In the genomic region with DNA sequence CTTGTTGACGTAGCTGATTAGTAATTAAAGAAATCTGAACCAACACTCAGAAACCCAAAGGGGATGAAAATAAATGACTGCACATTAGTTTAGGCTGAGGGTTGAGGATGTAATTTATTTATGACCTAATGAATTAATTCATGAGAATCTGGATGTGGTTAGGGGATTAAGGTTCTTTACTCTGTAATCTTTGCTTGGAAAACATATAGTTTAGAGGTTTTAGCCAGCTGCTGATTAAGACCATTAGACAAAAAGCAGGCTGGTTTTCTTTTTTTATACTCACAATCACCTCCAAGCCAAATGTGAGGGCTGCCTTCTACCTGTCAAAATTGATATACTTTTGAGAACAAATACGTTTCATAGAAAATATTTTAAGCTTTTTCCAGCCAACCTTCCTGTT, we compare ENCODE assay signal across 22 cellular contexts.
"Had no signal": no experiment of that assay in that cellular context is flagged by ENCODE, and none has a peak within 500 bp of the region (broad histone marks: within the 10 kb centered on the region; RNA-seq: fewer than 3 reads in every experiment).

No MANE protein-coding gene starts in this region.

- H3K27me3 ChIP-seq: esophagus squamous epithelium, ovary, right atrium auricular region, testis, tibial artery had no signal

- DNase-seq: dermis blood vessel endothelial cell; effector memory CD4-positive, alpha-beta T cell; esophagus squamous epithelium; hypothalamus; immature natural killer cell; islet precursor cell; kidney glomerular epithelial cell; left ventricle myocardium superior; lower lobe of right lung; natural killer cell; occipital lobe; ovary; posterior cingulate gyrus; stimulated activated CD4-positive, alpha-beta T cell treated with anti-CD3 and anti-CD28 coated beads, Interleukin-4, amount 100 ng/mL, for 4 hours; stimulated activated naive CD8-positive, alpha-beta T cell treated with anti-CD3 and anti-CD28 coated beads, Interleukin-15, Interleukin-2, amounts not matched to agents 100 U/mL and 50 U/mL, for 24 hours; substantia nigra; testis; tibial artery had no signal

- ATAC-seq: left ventricle myocardium superior; lower lobe of right lung; natural killer cell; sciatic nerve; stimulated activated memory B cell treated with anti-CD40 and anti-IgM and Interleukin-4, amounts not matched to agents 10 μg/mL and 1 μg/mL and 100 μg/mL, for 72 hours; stimulated activated naive CD8-positive, alpha-beta T cell treated with anti-CD3 and anti-CD28 coated beads, Interleukin-15, Interleukin-2, amounts not matched to agents 100 U/mL and 50 U/mL, for 24 hours had no signal

- H3K36me3 ChIP-seq: esophagus squamous epithelium, lower lobe of right lung, ovary, right atrium auricular region, tibial artery had no signal

- H3K9me3 ChIP-seq: esophagus squamous epithelium, lower lobe of right lung, ovary, right atrium auricular region, testis, tibial artery had no signal

- H3K4me1 ChIP-seq: esophagus squamous epithelium, lower lobe of right lung, right atrium auricular region, testis, tibial artery had no signal

- H3K4me3 ChIP-seq: coronary artery, esophagus squamous epithelium, lower lobe of right lung, ovary, right atrium auricular region, testis, tibial artery had no signal

- H3K27ac ChIP-seq: coronary artery, esophagus squamous epithelium, lower lobe of right lung, ovary, right atrium auricular region, testis, tibial artery had no signal
